Comparison of ENCODE assay signal across 12 cellular contexts in the genomic region with DNA sequence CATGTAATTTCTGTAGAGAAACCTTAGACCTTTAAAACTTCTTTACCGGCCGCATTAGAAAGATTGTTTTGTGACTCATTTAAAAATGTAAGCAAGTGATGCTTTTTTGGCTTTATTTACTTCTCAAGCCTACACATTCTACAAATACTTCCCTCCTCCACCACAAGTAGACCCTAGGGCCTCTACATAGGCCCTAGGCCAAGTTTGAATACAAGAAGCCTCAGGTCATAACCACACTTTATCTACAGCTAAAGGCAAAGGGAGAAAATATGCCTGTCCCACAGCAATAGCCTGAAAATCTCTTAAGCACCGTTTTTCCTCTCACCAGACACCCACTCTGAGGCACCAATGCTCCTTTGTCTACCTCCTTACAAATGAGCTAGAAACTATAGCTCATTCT. TPM values are rescaled to one million over a fixed set of nuclear protein-coding genes. Genes with fewer than 3 reads are reported as not detected.
DNase-seq lines count a peak whose midpoint lies in the region; ATAC-seq lines count a peak whose summit lies in the region.
"Had no signal": no experiment of that assay in that cellular context is flagged by ENCODE, and none has a peak within 500 bp of the region (broad histone marks: within the 10 kb centered on the region; RNA-seq: fewer than 3 reads in every experiment).

No MANE protein-coding gene starts in this region.

- peaks cover 46% of the 10 kb centered on the region for H3K36me3 Mint-ChIP-seq in T-helper 2 cell treated with Interferon-gamma antibody and Interleukin-4, amounts not matched to agents 5 μg/mL and 100 μg/mL, for 36 hours (ENCODE audit: low read depth)

- ATAC-seq in left lobe of liver: no peak

- H3K27ac Mint-ChIP-seq in T-helper 2 cell treated with Interferon-gamma antibody and Interleukin-4, amounts not matched to agents 5 μg/mL and 100 μg/mL, for 36 hours: peak overlapping the region; percentile 3

- H3K9me3 Mint-ChIP-seq in T-helper 2 cell treated with Interferon-gamma antibody and Interleukin-4, amounts not matched to agents 5 μg/mL and 100 μg/mL, for 36 hours: no peaks in the 10 kb centered on the region

- no peaks in the 10 kb centered on the region for H3K4me1 Mint-ChIP-seq in T-helper 2 cell treated with Interferon-gamma antibody and Interleukin-4, amounts not matched to agents 5 μg/mL and 100 μg/mL, for 36 hours (ENCODE audit: low read depth)

- H3K27me3 Mint-ChIP-seq in T-helper 2 cell treated with Interferon-gamma antibody and Interleukin-4, amounts not matched to agents 5 μg/mL and 100 μg/mL, for 36 hours (ENCODE audit: low read depth): no peaks in the 10 kb centered on the region

- no peak overlapping the region for H3K4me3 Mint-ChIP-seq in T-helper 2 cell treated with Interferon-gamma antibody and Interleukin-4, amounts not matched to agents 5 μg/mL and 100 μg/mL, for 36 hours

- DNase-seq in T-helper 2 cell treated with Interferon-gamma antibody and Interleukin-4, amounts not matched to agents 5 μg/mL and 100 μg/mL, for 36 hours (ENCODE audit: low spot score): no peak
- no peak for DNase-seq in T-helper 2 cell
- peak; percentile 96 for DNase-seq in amniotic epithelial cell (ENCODE audit: low read depth)
- DNase-seq in iris pigment epithelial cell (ENCODE audit: low read depth): peak; percentile 95
- DNase-seq in stromal cell of bone marrow (ENCODE audit: low read depth): peak; percentile 70
- DNase-seq in left lobe of liver (ENCODE audit: low spot score): no peak
- no peak for DNase-seq in stimulated activated CD4-positive, alpha-beta T cell treated with anti-CD3 and anti-CD28 coated beads, Interleukin-4, amount 100 ng/mL, for 4 hours
- no peak for DNase-seq in central memory CD4-positive, alpha-beta T cell
- DNase-seq: 8988T, caudate nucleus, NCI-H526, WERI-Rb-1 had no signal

RNA-seq across cellular contexts. Expression of a gene that starts 53.9 kb away (rescaled TPM):
- total RNA-seq in left lobe of liver: 82.6 TPM

Comparison
In these comparisons a context has a peak if more than half of its experiments do, and no peak if none do; other contexts are left out.
1. DNase-seq: peak in amniotic epithelial cell (single experiment), iris pigment epithelial cell (single experiment) and stromal cell of bone marrow (single experiment); none in T-helper 2 cell treated with Interferon-gamma antibody and Interleukin-4, amounts not matched to agents 5 μg/mL and 100 μg/mL, for 36 hours (single experiment), T-helper 2 cell (0 of 5), left lobe of liver (single experiment), stimulated activated CD4-positive, alpha-beta T cell treated with anti-CD3 and anti-CD28 coated beads, Interleukin-4, amount 100 ng/mL, for 4 hours (0 of 2) and central memory CD4-positive, alpha-beta T cell (single experiment).